ENCODE assay signal across 9 cellular contexts in the genomic region with DNA sequence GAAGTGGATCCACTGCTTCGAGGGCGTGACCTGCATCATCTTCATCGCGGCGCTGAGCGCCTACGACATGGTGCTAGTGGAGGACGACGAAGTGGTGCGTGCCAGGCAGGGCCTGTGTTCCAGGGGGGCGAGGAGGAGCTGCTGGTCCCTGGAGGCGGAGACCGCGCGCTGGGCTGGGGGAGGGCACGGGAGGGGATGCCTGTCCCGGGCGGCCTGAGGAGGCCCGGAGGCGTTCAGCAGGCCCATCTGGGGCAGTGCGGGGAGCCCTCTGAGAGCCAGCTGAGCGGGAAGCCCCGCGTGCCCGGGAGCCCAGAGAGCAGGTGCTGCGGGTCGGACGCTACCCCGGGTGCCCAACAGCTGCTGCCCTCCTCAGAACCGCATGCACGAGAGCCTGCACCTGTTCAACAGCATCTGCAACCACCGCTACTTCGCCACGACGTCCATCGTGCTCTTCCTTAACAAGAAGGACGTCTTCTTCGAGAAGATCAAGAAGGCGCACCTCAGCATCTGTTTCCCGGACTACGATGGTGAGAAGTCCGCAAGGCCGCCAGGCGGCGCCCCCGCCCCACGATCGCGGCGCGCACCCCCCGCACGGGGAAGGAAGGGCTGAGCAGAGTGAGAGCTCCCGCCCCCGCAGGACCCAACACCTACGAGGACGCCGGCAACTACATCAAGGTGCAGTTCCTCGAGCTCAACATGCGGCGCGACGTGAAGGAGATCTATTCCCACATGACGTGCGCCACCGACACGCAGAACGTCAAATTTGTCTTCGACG. TPM values are rescaled to one million over a fixed set of nuclear protein-coding genes. Genes with fewer than 3 reads are reported as not detected.
DNase-seq lines count a peak whose midpoint lies in the region; ATAC-seq, FAIRE-seq and TF ChIP-seq lines count a peak whose summit lies in the region.
"Had no signal": no experiment of that assay in that cellular context is flagged by ENCODE, and none has a peak within 500 bp of the region (broad histone marks: within the 10 kb centered on the region; RNA-seq: fewer than 3 reads in every experiment).

No MANE protein-coding gene starts in this region.

- H3K9me3 Mint-ChIP-seq in effector memory CD8-positive, alpha-beta T cell = no peaks in the 10 kb centered on the region

- peaks cover 12 to 27% of the 10 kb centered on the region in 2 donors for H3K27me3 Mint-ChIP-seq in effector memory CD8-positive, alpha-beta T cell

- peak; percentile 86 for ATAC-seq in effector memory CD8-positive, alpha-beta T cell (replicated peaks)

- peak overlapping the region in 1 of 2 donors; percentile 58 for H3K27ac Mint-ChIP-seq in effector memory CD8-positive, alpha-beta T cell

- peak; percentile 68 for DNase-seq in GM12892 (ENCODE audit: insufficient read length)
- DNase-seq in NCI-H2196 (lab: John Stamatoyannopoulos, UW; ENCODE audit: unreplicated experiment) = peak; percentile 43
- DNase-seq in activated CD8-positive, alpha-beta memory T cell treated with anti-CD3 and anti-CD28 coated beads for 24 hours = peak; percentile 92
- peak; percentile 81 to 85 (median 83) for DNase-seq in effector memory CD8-positive, alpha-beta T cell
- DNase-seq in myocyte (ENCODE audit: low read depth) = peak; percentile 97
- peak; percentile 74 to 85 for DNase-seq in stimulated activated CD8-positive, alpha-beta memory T cell treated with anti-CD3 and anti-CD28 coated beads, Interleukin-4, amount 100 ng/mL, for 4 hours (ENCODE audit: low read depth in 2 of 2, low spot score in 1 of 2)
- no peak for DNase-seq in NCI-H510A treated with DMSO at 0.1 percent for 48 hours (lab: John Stamatoyannopoulos, UW)
- DNase-seq in DMS114 treated with DMSO at 0.1 percent for 48 hours (lab: John Stamatoyannopoulos, UW; ENCODE audit: unreplicated experiment) = no peak

- peaks cover 0 to 9% of the 10 kb centered on the region in 2 donors for H3K4me1 Mint-ChIP-seq in effector memory CD8-positive, alpha-beta T cell (ENCODE audit: low read depth in 2 of 2)

- no peak for TF ChIP-seq POLR2A in GM12892 (IDR thresholded peaks at IDR 0.05; ENCODE audit: low read depth, low read length)

- peak overlapping the region; percentile 45 to 60 for H3K4me3 Mint-ChIP-seq in effector memory CD8-positive, alpha-beta T cell

- peak; percentile 82 for FAIRE-seq in GM12892 (lab: Jason Lieb, UNC)

- H3K36me3 Mint-ChIP-seq in effector memory CD8-positive, alpha-beta T cell (ENCODE audit: insufficient read depth) = peaks cover 11% of the 10 kb centered on the region

RNA-seq across cellular contexts. Expression of a gene that starts 2.9 kb away (rescaled TPM):
- polyA plus RNA-seq in GM12892 (2012; ENCODE audit: missing spikeins) = not detected
- 1.9 and 4.4 TPM in 2 replicates for total RNA-seq in myocyte
- polyA plus RNA-seq in myocyte (2012) = 0.06 TPM
- total RNA-seq: mononuclear cell had no signal

RNA-seq across cellular contexts. Expression of a gene that starts 10.8 kb away (rescaled TPM):
- not detected for polyA plus RNA-seq in GM12892 (2012; ENCODE audit: missing spikeins)
- total RNA-seq in myocyte = 9.1 and 42.7 TPM in 2 replicates
- 0.92 TPM for polyA plus RNA-seq in myocyte (2012)
- total RNA-seq: mononuclear cell had no signal

RNA-seq across cellular contexts. Expression of a gene that starts 39.2 kb away (rescaled TPM):
- 0.42 TPM for polyA plus RNA-seq in GM12892 (2012; ENCODE audit: missing spikeins)
- 0.51 and 1.6 TPM in 2 replicates for total RNA-seq in myocyte
- polyA plus RNA-seq in myocyte (2012) = 0.58 TPM

RNA-seq across cellular contexts. Expression of a gene that starts 41.7 kb away (rescaled TPM):
- 116 TPM for polyA plus RNA-seq in GM12892 (2012; ENCODE audit: missing spikeins)
- total RNA-seq in myocyte = 137 and 138 TPM in 2 replicates
- polyA plus RNA-seq in myocyte (2012) = 351 TPM

Comparison
In these comparisons a context has a peak if more than half of its experiments do, and no peak if none do; other contexts are left out.
1. DNase-seq: peak in GM12892 (single experiment), NCI-H2196 (single experiment), activated CD8-positive, alpha-beta memory T cell treated with anti-CD3 and anti-CD28 coated beads for 24 hours (single experiment), effector memory CD8-positive, alpha-beta T cell (3 of 3), myocyte (single experiment) and stimulated activated CD8-positive, alpha-beta memory T cell treated with anti-CD3 and anti-CD28 coated beads, Interleukin-4, amount 100 ng/mL, for 4 hours (2 of 2); none in NCI-H510A treated with DMSO at 0.1 percent for 48 hours (single experiment) and DMS114 treated with DMSO at 0.1 percent for 48 hours (single experiment).